Comparison of ENCODE assay signal across 2 cellular contexts in genomic region chr22:26484360-26484706, GRCh38.
TF ChIP-seq lines count a peak whose summit lies in the region.

No MANE protein-coding gene starts in this region.

TF ChIP-seq in SK-N-SH, 30 proteins besides CTCF, POLR2A, EP300 and RAD21 (continued from another document):
- TF ChIP-seq, protein P1, sequence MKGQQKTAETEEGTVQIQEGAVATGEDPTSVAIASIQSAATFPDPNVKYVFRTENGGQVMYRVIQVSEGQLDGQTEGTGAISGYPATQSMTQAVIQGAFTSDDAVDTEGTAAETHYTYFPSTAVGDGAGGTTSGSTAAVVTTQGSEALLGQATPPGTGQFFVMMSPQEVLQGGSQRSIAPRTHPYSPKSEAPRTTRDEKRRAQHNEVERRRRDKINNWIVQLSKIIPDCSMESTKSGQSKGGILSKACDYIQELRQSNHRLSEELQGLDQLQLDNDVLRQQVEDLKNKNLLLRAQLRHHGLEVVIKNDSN (IDR thresholded peaks at IDR 0.05; ENCODE audit: borderline replicate concordance, low read depth) = peak; percentile 47; the same call in 1 of the 2 replicates
- TF ChIP-seq, protein P2, sequence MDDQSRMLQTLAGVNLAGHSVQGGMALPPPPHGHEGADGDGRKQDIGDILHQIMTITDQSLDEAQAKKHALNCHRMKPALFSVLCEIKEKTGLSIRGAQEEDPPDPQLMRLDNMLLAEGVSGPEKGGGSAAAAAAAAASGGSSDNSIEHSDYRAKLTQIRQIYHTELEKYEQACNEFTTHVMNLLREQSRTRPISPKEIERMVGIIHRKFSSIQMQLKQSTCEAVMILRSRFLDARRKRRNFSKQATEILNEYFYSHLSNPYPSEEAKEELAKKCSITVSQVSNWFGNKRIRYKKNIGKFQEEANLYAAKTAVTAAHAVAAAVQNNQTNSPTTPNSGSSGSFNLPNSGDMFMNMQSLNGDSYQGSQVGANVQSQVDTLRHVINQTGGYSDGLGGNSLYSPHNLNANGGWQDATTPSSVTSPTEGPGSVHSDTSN (IDR thresholded peaks at IDR 0.05) = no peak
- TF ChIP-seq ELF1 (IDR thresholded peaks at IDR 0.05) = no peak
- TF ChIP-seq, protein P3, sequence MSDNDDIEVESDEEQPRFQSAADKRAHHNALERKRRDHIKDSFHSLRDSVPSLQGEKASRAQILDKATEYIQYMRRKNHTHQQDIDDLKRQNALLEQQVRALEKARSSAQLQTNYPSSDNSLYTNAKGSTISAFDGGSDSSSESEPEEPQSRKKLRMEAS (IDR thresholded peaks at IDR 0.05; ENCODE audit: low read depth) = 0 out of 2 replicates have a peak, but pooled peaks have one; percentile 28

TF ChIP-seq in SK-N-SH treated with all-trans-retinoic acid at 6 μM for 48 hours, 23 proteins besides CTCF, POLR2A, EP300 and RAD21:
- TF ChIP-seq, protein P4, sequence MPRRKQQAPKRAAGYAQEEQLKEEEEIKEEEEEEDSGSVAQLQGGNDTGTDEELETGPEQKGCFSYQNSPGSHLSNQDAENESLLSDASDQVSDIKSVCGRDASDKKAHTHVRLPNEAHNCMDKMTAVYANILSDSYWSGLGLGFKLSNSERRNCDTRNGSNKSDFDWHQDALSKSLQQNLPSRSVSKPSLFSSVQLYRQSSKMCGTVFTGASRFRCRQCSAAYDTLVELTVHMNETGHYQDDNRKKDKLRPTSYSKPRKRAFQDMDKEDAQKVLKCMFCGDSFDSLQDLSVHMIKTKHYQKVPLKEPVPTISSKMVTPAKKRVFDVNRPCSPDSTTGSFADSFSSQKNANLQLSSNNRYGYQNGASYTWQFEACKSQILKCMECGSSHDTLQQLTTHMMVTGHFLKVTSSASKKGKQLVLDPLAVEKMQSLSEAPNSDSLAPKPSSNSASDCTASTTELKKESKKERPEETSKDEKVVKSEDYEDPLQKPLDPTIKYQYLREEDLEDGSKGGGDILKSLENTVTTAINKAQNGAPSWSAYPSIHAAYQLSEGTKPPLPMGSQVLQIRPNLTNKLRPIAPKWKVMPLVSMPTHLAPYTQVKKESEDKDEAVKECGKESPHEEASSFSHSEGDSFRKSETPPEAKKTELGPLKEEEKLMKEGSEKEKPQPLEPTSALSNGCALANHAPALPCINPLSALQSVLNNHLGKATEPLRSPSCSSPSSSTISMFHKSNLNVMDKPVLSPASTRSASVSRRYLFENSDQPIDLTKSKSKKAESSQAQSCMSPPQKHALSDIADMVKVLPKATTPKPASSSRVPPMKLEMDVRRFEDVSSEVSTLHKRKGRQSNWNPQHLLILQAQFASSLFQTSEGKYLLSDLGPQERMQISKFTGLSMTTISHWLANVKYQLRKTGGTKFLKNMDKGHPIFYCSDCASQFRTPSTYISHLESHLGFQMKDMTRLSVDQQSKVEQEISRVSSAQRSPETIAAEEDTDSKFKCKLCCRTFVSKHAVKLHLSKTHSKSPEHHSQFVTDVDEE (CRISPR knock-in tag; IDR thresholded peaks at IDR 0.05) = no peak
- TF ChIP-seq PPARA (CRISPR knock-in tag; IDR thresholded peaks at IDR 0.05; ENCODE audit: borderline replicate concordance) (no peak), ZNF70 (CRISPR knock-in tag; IDR thresholded peaks at IDR 0.05) (no peak), TCF4 (CRISPR knock-in tag; IDR thresholded peaks at IDR 0.05; ENCODE audit: borderline replicate concordance) (no peak), ARNTL (CRISPR knock-in tag; IDR thresholded peaks at IDR 0.05; ENCODE audit: borderline replicate concordance, low read depth) (no peak), TOX (CRISPR knock-in tag; IDR thresholded peaks at IDR 0.05; ENCODE audit: borderline replicate concordance) (no peak), CSRNP3 (CRISPR knock-in tag; IDR thresholded peaks at IDR 0.05) (no peak), ZFP3 (CRISPR knock-in tag; IDR thresholded peaks at IDR 0.05) (no peak), ZNF565 (CRISPR knock-in tag; conservative IDR thresholded peaks at IDR 0.05; ENCODE audit: low read depth) (no peak), CSDC2 (CRISPR knock-in tag; IDR thresholded peaks at IDR 0.05) (no peak), POU6F1 (CRISPR knock-in tag; IDR thresholded peaks at IDR 0.05; ENCODE audit: borderline replicate concordance, low read depth) (no peak), ESRRG (CRISPR knock-in tag; IDR thresholded peaks at IDR 0.05) (no peak), ISL1 (CRISPR knock-in tag; IDR thresholded peaks at IDR 0.05) (no peak), ZFP30 (CRISPR knock-in tag; IDR thresholded peaks at IDR 0.05) (no peak), OSR1 (CRISPR knock-in tag; IDR thresholded peaks at IDR 0.05) (no peak), RARB (CRISPR knock-in tag; IDR thresholded peaks at IDR 0.05) (no peak), CREB5 (CRISPR knock-in tag; IDR thresholded peaks at IDR 0.05; ENCODE audit: low read depth) (no peak)
- TF ChIP-seq, protein P5, sequence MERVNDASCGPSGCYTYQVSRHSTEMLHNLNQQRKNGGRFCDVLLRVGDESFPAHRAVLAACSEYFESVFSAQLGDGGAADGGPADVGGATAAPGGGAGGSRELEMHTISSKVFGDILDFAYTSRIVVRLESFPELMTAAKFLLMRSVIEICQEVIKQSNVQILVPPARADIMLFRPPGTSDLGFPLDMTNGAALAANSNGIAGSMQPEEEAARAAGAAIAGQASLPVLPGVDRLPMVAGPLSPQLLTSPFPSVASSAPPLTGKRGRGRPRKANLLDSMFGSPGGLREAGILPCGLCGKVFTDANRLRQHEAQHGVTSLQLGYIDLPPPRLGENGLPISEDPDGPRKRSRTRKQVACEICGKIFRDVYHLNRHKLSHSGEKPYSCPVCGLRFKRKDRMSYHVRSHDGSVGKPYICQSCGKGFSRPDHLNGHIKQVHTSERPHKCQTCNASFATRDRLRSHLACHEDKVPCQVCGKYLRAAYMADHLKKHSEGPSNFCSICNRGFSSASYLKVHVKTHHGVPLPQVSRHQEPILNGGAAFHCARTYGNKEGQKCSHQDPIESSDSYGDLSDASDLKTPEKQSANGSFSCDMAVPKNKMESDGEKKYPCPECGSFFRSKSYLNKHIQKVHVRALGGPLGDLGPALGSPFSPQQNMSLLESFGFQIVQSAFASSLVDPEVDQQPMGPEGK (CRISPR knock-in tag; IDR thresholded peaks at IDR 0.05; ENCODE audit: borderline replicate concordance) = no peak
